In the genomic region with DNA sequence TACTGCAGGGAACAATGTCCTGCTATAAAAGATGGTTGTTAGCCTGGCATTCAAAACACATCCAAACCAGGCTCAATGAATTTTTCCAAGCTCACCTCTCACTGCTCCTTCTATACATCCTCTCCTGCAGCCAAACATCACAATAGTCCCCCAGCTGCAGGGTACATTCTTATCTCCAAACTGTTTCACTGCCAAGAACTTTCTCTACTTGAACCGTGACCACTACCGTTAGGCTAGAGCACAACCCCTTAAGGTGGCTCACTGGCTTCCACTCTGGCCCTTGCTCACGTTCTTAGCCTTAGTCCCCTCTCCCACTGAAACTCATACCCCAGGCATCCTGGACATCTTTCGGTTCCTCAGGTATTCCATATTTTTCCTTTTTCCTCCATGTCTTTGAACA, we compare ENCODE assay signal across 19 cellular contexts.
"Had no signal": no experiment of that assay in that cellular context is flagged by ENCODE, and none has a peak within 500 bp of the region (broad histone marks: within the 10 kb centered on the region; RNA-seq: fewer than 3 reads in every experiment).

No MANE protein-coding gene starts in this region.

- H3K9me3 Mint-ChIP-seq: WTC11 had no signal

- H3K27ac Mint-ChIP-seq: activated CD8-positive, alpha-beta T cell treated with anti-CD3 and anti-CD28 coated beads, Interleukin-2, amount 10 ng/mL, durations not matched to agents 7 days and 5 days; WTC11 had no signal

- H3K4me3 Mint-ChIP-seq: activated CD8-positive, alpha-beta T cell treated with anti-CD3 and anti-CD28 coated beads, Interleukin-2, amount 10 ng/mL, durations not matched to agents 7 days and 5 days; nephron; WTC11 had no signal

- DNase-seq: activated CD4-positive, alpha-beta T cell treated with anti-CD3 and anti-CD28 coated beads for 48 hours; activated CD8-positive, alpha-beta T cell treated with anti-CD3 and anti-CD28 coated beads, Interleukin-2, amount 10 ng/mL, durations not matched to agents 7 days and 5 days; activated naive CD4-positive, alpha-beta T cell treated with Interleukin-2 at 50 U/mL for 16 hours; caudate nucleus; effector CD8-positive, alpha-beta T cell; foreskin keratinocyte; glutamatergic neuron; left colon; mammary epithelial cell; nucleus accumbens; right cardiac atrium; SK-N-SH; stimulated activated CD4-positive, alpha-beta T cell treated with anti-CD3 and anti-CD28 coated beads, Interleukin-15, amount 100 ng/mL, for 24 hours; stimulated activated CD4-positive, alpha-beta T cell treated with anti-CD3 and anti-CD28 coated beads, Interleukin-4, amount 100 ng/mL, for 1 hour; stimulated activated naive CD4-positive, alpha-beta T cell treated with Interleukin-2 at 50 U/mL for 16 hours; substantia nigra; T-helper 1 cell had no signal

- ATAC-seq: activated CD8-positive, alpha-beta T cell treated with anti-CD3 and anti-CD28 coated beads, Interleukin-2, amount 10 ng/mL, durations not matched to agents 7 days and 5 days; foreskin keratinocyte; left colon had no signal
